Comparison of ENCODE assay signal across 11 cellular contexts in the genomic region with DNA sequence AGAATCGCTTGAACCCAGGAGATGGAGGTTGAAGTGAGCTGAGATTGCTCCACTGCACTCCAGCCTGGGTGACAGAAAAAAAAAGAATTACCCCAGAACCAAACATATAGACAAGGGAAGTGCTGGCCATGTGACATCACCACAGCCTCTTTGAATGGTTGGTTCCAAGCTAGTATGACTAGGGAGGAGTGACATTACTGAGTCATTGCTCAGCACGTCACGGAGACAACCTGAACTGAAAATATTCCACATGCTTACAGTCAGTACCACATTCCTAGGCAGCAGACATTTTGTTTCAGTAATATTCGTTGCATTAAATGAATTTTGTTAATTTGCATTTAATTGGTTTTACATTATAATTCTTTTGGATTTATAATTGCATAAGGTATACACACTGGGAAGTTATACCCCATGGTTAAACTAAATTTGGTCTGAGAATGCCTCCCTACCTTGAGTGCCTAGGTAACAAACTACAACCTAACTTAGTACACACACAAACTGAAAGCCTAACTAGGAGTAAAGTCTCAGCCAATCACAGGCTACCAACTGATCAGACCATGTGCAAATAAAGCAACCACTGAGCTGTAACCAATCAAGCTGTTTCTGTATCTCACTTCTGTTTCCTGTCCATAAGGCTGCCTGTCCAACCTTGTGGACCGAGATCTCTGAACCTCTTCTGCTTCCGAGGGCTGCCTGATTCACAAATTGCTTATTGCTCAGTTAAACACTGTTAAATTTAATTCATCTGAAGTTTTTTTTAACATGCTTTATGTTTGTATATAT.
DNase-seq lines count a peak whose midpoint lies in the region; ATAC-seq and TF ChIP-seq lines count a peak whose summit lies in the region.
"Had no signal": no experiment of that assay in that cellular context is flagged by ENCODE, and none has a peak within 500 bp of the region (broad histone marks: within the 10 kb centered on the region; RNA-seq: fewer than 3 reads in every experiment).

No MANE protein-coding gene starts in this region.

- no peaks in the 10 kb centered on the region for H3K9me3 ChIP-seq in mucosa of rectum (ENCODE audit: control insufficient read depth in 2 of 2, low read length in 2 of 2)
- no peaks in the 10 kb centered on the region for H3K9me3 ChIP-seq in BE2C
- no peaks in the 10 kb centered on the region for H3K9me3 ChIP-seq in neuronal stem cell (replicated peaks in 1 of 2; ENCODE audit: control insufficient read depth in 2 of 2, insufficient read depth in 1 of 2, low read depth in 1 of 2, low read length in 2 of 2)

- TF ChIP-seq CTCF in BE2C (IDR thresholded peaks at IDR 0.05; ENCODE audit: low read depth, low read length): no peak

- H3K4me3 ChIP-seq in mucosa of rectum (ENCODE audit: low read length in 2 of 2) (no peak overlapping the region), BE2C (ENCODE audit: low read depth, low read length) (no peak overlapping the region), neuronal stem cell (ENCODE audit: low read length in 2 of 2) (no peak overlapping the region)
- H3K4me3 ChIP-seq: cardiac muscle cell, lung had no signal

- H3K9ac ChIP-seq in mucosa of rectum (ENCODE audit: low read depth in 1 of 2, low read length in 2 of 2) (no peak overlapping the region), neuronal stem cell (ENCODE audit: low read depth, low read length, poor library complexity) (no peak overlapping the region)

- H3K14ac ChIP-seq in neuronal stem cell (ENCODE audit: low read length): no peak overlapping the region

- peak; percentile 87 for ATAC-seq in GM18867 (IDR thresholded peaks at IDR 0.05; ENCODE audit: unreplicated experiment)
- ATAC-seq in HG02571 (IDR thresholded peaks at IDR 0.05; ENCODE audit: unreplicated experiment): peak; percentile 59
- ATAC-seq: Right ventricle myocardium inferior had no signal

- no peak overlapping the region for H4K8ac ChIP-seq in neuronal stem cell (ENCODE audit: low read depth, low read length)

- no peak overlapping the region for H2AFZ ChIP-seq in neuronal stem cell (ENCODE audit: low read length)

- whole genome bisulfite sequencing in neuronal stem cell (ENCODE audit: extremely low coverage in 2 of 2, insufficient read length in 2 of 2, insufficient replicate concordance in 1 of 2), 2 donors: no CpG with 5 or more reads among the region's 6 CpGs

- H3K27me3 ChIP-seq in mucosa of rectum (ENCODE audit: control insufficient read depth in 2 of 2, insufficient read depth in 2 of 2, low read length in 2 of 2): no peaks in the 10 kb centered on the region
- H3K27me3 ChIP-seq in BE2C: no peaks in the 10 kb centered on the region
- peaks cover 0 to 4% (median 0%) of the 10 kb centered on the region in 3 experiments for H3K27me3 ChIP-seq in neuronal stem cell (ENCODE audit: control insufficient read depth in 3 of 3, insufficient read depth in 3 of 3, low read depth in 1 of 3, low read length in 3 of 3)
- H3K27me3 ChIP-seq: cardiac muscle cell had no signal

- H3K36me3 ChIP-seq in mucosa of rectum (ENCODE audit: control insufficient read depth in 2 of 2, insufficient read depth in 2 of 2, low read length in 2 of 2) (no peaks in the 10 kb centered on the region), BE2C (no peaks in the 10 kb centered on the region), neuronal stem cell (replicated peaks in 1 of 2; ENCODE audit: control insufficient read depth in 2 of 2, insufficient read depth in 2 of 2, low read length in 2 of 2) (no peaks in the 10 kb centered on the region)
- H3K36me3 ChIP-seq: cardiac muscle cell had no signal

- no peak overlapping the region for H3K4ac ChIP-seq in neuronal stem cell (ENCODE audit: low read length)

- H2BK12ac ChIP-seq in neuronal stem cell (ENCODE audit: low read length): no peak overlapping the region

- peak; percentile 32 for DNase-seq in MV-4-11 (lab: John Stamatoyannopoulos, UW)
- DNase-seq in BE2C: no peak
- no peak for DNase-seq in NCI-H1694 (lab: John Stamatoyannopoulos, UW)
- no peak for DNase-seq in D341Med (ENCODE audit: low spot score)
- DNase-seq in neuronal stem cell (ENCODE audit: low spot score): no peak

- H3K4me2 ChIP-seq in neuronal stem cell (ENCODE audit: insufficient read depth, low read length, poor library complexity, severe bottlenecking): no peak overlapping the region

- H3K4me1 ChIP-seq in mucosa of rectum (ENCODE audit: control insufficient read depth in 2 of 2, insufficient read depth in 2 of 2, low read length in 2 of 2) (peaks cover 21 to 70% of the 10 kb centered on the region in 2 donors), BE2C (peaks cover 3% of the 10 kb centered on the region; the same call in 1 of the 2 replicates), neuronal stem cell (ENCODE audit: control insufficient read depth in 2 of 2, insufficient read depth in 1 of 2, low read depth in 1 of 2, low read length in 2 of 2) (peaks cover 0 to 3% of the 10 kb centered on the region in 2 donors)

- H2AK5ac ChIP-seq in neuronal stem cell (ENCODE audit: low read depth, low read length): no peak overlapping the region

- H4K91ac ChIP-seq in neuronal stem cell (ENCODE audit: low read depth, low read length, poor library complexity): no peak overlapping the region

- no peak overlapping the region for H3K18ac ChIP-seq in neuronal stem cell (ENCODE audit: low read length)

- H3K23ac ChIP-seq in neuronal stem cell (ENCODE audit: low read depth, low read length, poor library complexity): no peak overlapping the region

- H3K79me1 ChIP-seq in neuronal stem cell (ENCODE audit: low read depth, low read length): no peaks in the 10 kb centered on the region

- H3K27ac ChIP-seq in mucosa of rectum (ENCODE audit: low read depth in 2 of 2, low read length in 2 of 2): peak overlapping the region; percentile 1 to 76
- H3K27ac ChIP-seq in neuronal stem cell (replicated peaks; ENCODE audit: low read length): no peak overlapping the region
- H3K27ac ChIP-seq: cardiac muscle cell had no signal

- no peak overlapping the region for H2BK15ac ChIP-seq in neuronal stem cell (ENCODE audit: low read length)

- no peak overlapping the region for H2BK5ac ChIP-seq in neuronal stem cell (ENCODE audit: low read length)

- H2BK120ac ChIP-seq in neuronal stem cell (ENCODE audit: low read depth, low read length): no peak overlapping the region
